ENCODE assay signal across 8 cellular contexts in genomic region chr10:52233351-52233991, GRCh38.
DNase-seq lines count a peak whose midpoint lies in the region; ATAC-seq, FAIRE-seq and TF ChIP-seq lines count a peak whose summit lies in the region.
"Not testable (repeated sequence)": the region's sequence is repeated elsewhere in the genome, so short reads cannot be mapped to it uniquely, and the experiment has no call there.

No MANE protein-coding gene starts in this region.

- not testable (repeated sequence) for H3K79me2 ChIP-seq in endothelial cell of umbilical vein (ENCODE audit: control insufficient read depth, insufficient read depth, low read length)

- not testable (repeated sequence) for TF ChIP-seq POLR2A in endothelial cell of umbilical vein (IDR thresholded peaks at IDR 0.05; ENCODE audit: low read depth, low read length)

- H3K4me1 Mint-ChIP-seq in IgD-negative memory B cell = peaks cover 11 to 14% (median 12%) of the 10 kb centered on the region in 3 donors
- not testable (repeated sequence) for H3K4me1 Mint-ChIP-seq in T-helper 17 cell; activated naive CD8-positive, alpha-beta T cell treated with anti-CD3 and anti-CD28 coated beads, Interleukin-2, amount 10 ng/mL, durations not matched to agents 7 days and 5 days; natural killer cell
- H3K4me1 Mint-ChIP-seq in stimulated activated naive B cell treated with anti-CD40 and anti-IgM and Interleukin-4, amounts not matched to agents 10 μg/mL and 1 μg/mL and 100 μg/mL, for 72 hours = peaks cover 12 to 19% of the 10 kb centered on the region in 2 donors

- H3K9me3 ChIP-seq in BLaER1; T-helper 17 cell (ENCODE audit: control insufficient read depth, low read length, poor library complexity, severe bottlenecking); endothelial cell of umbilical vein (replicated peaks; ENCODE audit: control insufficient read depth, insufficient read depth, low read length); iPS-15b (ENCODE audit: control insufficient read depth, insufficient read depth, low read length): not testable (repeated sequence)

- H3K27ac ChIP-seq in BLaER1 = peak overlapping the region; percentile 27; the same call in 1 of the 2 replicates
- H3K27ac ChIP-seq in endothelial cell of umbilical vein (ENCODE audit: insufficient read depth, low read depth, low read length) = not testable (repeated sequence)

- not testable (repeated sequence) for H3K9me3 Mint-ChIP-seq in IgD-negative memory B cell; activated naive CD8-positive, alpha-beta T cell treated with anti-CD3 and anti-CD28 coated beads, Interleukin-2, amount 10 ng/mL, durations not matched to agents 7 days and 5 days; natural killer cell; stimulated activated naive B cell treated with anti-CD40 and anti-IgM and Interleukin-4, amounts not matched to agents 10 μg/mL and 1 μg/mL and 100 μg/mL, for 72 hours

- not testable (repeated sequence) for H3K27me3 ChIP-seq in BLaER1; endothelial cell of umbilical vein (ENCODE audit: control insufficient read depth in 2 of 2, insufficient read depth in 2 of 2, low read length in 2 of 2); iPS-15b (ENCODE audit: control insufficient read depth, insufficient read depth, low read length)

- peak overlapping the region; percentile 59 for H2AFZ ChIP-seq in endothelial cell of umbilical vein (ENCODE audit: low read depth, low read length)

- not testable (repeated sequence) for FAIRE-seq in endothelial cell of umbilical vein (lab: Jason Lieb, UNC)

- POLR2A ChIA-PET in activated naive CD8-positive, alpha-beta T cell treated with anti-CD3 and anti-CD28 coated beads, Interleukin-2, amount 10 ng/mL, durations not matched to agents 7 days and 5 days (lab: Charles Lee); endothelial cell of umbilical vein (lab: Charles Lee): not testable (repeated sequence)

- not testable (repeated sequence) for H4K20me1 ChIP-seq in BLaER1; endothelial cell of umbilical vein (replicated peaks; ENCODE audit: control insufficient read depth, extremely low read depth, insufficient read depth, low read length)

- peaks cover 15% of the 10 kb centered on the region for H3K4me1 ChIP-seq in BLaER1
- peaks cover 16% of the 10 kb centered on the region for H3K4me1 ChIP-seq in endothelial cell of umbilical vein (ENCODE audit: control insufficient read depth, extremely low read depth, insufficient read depth, low read length)
- H3K4me1 ChIP-seq in iPS-15b (ENCODE audit: control insufficient read depth, insufficient read depth, low read length) = not testable (repeated sequence)

- H3K4me2 ChIP-seq in BLaER1 = peak overlapping the region; percentile 59
- H3K4me2 ChIP-seq in endothelial cell of umbilical vein (ENCODE audit: insufficient read depth, low read length) = peak overlapping the region; percentile 85

- BruUV-seq in endothelial cell of umbilical vein (replicated peaks; lab: Mats Ljungman, UMichigan) = not testable (repeated sequence)

- H3K27me3 Mint-ChIP-seq in IgD-negative memory B cell; activated naive CD8-positive, alpha-beta T cell treated with anti-CD3 and anti-CD28 coated beads, Interleukin-2, amount 10 ng/mL, durations not matched to agents 7 days and 5 days; natural killer cell (ENCODE audit: low read depth in 2 of 2); stimulated activated naive B cell treated with anti-CD40 and anti-IgM and Interleukin-4, amounts not matched to agents 10 μg/mL and 1 μg/mL and 100 μg/mL, for 72 hours: not testable (repeated sequence)
- peaks cover 13% of the 10 kb centered on the region for H3K27me3 Mint-ChIP-seq in T-helper 17 cell

- CTCF ChIA-PET in endothelial cell of umbilical vein (lab: Charles Lee) = not testable (repeated sequence)

- not testable (repeated sequence) for ATAC-seq in T-helper 17 cell; activated naive CD8-positive, alpha-beta T cell treated with anti-CD3 and anti-CD28 coated beads, Interleukin-2, amount 10 ng/mL, durations not matched to agents 7 days and 5 days (ENCODE audit: low read depth); natural killer cell; stimulated activated naive B cell treated with anti-CD40 and anti-IgM and Interleukin-4, amounts not matched to agents 10 μg/mL and 1 μg/mL and 100 μg/mL, for 72 hours (replicated peaks)

- H3K4me3 Mint-ChIP-seq in IgD-negative memory B cell (peak overlapping the region; percentile 56 to 89 (median 79)), T-helper 17 cell (peak overlapping the region; percentile 75), natural killer cell (peak overlapping the region; percentile 74)
- H3K4me3 Mint-ChIP-seq in activated naive CD8-positive, alpha-beta T cell treated with anti-CD3 and anti-CD28 coated beads, Interleukin-2, amount 10 ng/mL, durations not matched to agents 7 days and 5 days = peak overlapping the region; percentile 54
- peak overlapping the region; percentile 66 to 71 for H3K4me3 Mint-ChIP-seq in stimulated activated naive B cell treated with anti-CD40 and anti-IgM and Interleukin-4, amounts not matched to agents 10 μg/mL and 1 μg/mL and 100 μg/mL, for 72 hours

- not testable (repeated sequence) for H3K9ac ChIP-seq in BLaER1; iPS-15b (ENCODE audit: low read depth, low read length)
- H3K9ac ChIP-seq in endothelial cell of umbilical vein (replicated peaks; ENCODE audit: extremely low read depth, insufficient read depth, low read length) = peak overlapping the region; percentile 23

- H3K36me3 Mint-ChIP-seq in IgD-negative memory B cell; T-helper 17 cell (ENCODE audit: low read depth); activated naive CD8-positive, alpha-beta T cell treated with anti-CD3 and anti-CD28 coated beads, Interleukin-2, amount 10 ng/mL, durations not matched to agents 7 days and 5 days; natural killer cell; stimulated activated naive B cell treated with anti-CD40 and anti-IgM and Interleukin-4, amounts not matched to agents 10 μg/mL and 1 μg/mL and 100 μg/mL, for 72 hours: not testable (repeated sequence)

- dilution Hi-C loops in endothelial cell of umbilical vein (cut with MboI; ENCODE audit: extremely low pct_ligation_motif_present, low sequenced_read_pairs) = not testable (repeated sequence)

- DNase-seq in T-helper 17 cell; activated naive CD8-positive, alpha-beta T cell treated with anti-CD3 and anti-CD28 coated beads, Interleukin-2, amount 10 ng/mL, durations not matched to agents 7 days and 5 days; endothelial cell of umbilical vein (ENCODE audit: low read depth, low spot score); natural killer cell; stimulated activated naive B cell treated with anti-CD40 and anti-IgM and Interleukin-4, amounts not matched to agents 10 μg/mL and 1 μg/mL and 100 μg/mL, for 72 hours: not testable (repeated sequence)

- not testable (repeated sequence) for H3K9me1 ChIP-seq in endothelial cell of umbilical vein (replicated peaks; ENCODE audit: control insufficient read depth, extremely low read depth, insufficient read depth, low read length)

- H3K36me3 ChIP-seq in BLaER1; endothelial cell of umbilical vein (ENCODE audit: control insufficient read depth in 2 of 2, extremely low read depth in 1 of 2, insufficient read depth in 2 of 2, low read length in 2 of 2); iPS-15b (ENCODE audit: control insufficient read depth, insufficient read depth, low read length): not testable (repeated sequence)

- TF ChIP-seq CTCF in endothelial cell of umbilical vein (IDR thresholded peaks at IDR 0.05; ENCODE audit: extremely low read depth in 1 of 2, insufficient read depth in 1 of 2, low read depth in 1 of 2, low read length in 2 of 2); natural killer cell (IDR thresholded peaks at IDR 0.05): not testable (repeated sequence)

- H3K27ac Mint-ChIP-seq in IgD-negative memory B cell; T-helper 17 cell; activated naive CD8-positive, alpha-beta T cell treated with anti-CD3 and anti-CD28 coated beads, Interleukin-2, amount 10 ng/mL, durations not matched to agents 7 days and 5 days; natural killer cell; stimulated activated naive B cell treated with anti-CD40 and anti-IgM and Interleukin-4, amounts not matched to agents 10 μg/mL and 1 μg/mL and 100 μg/mL, for 72 hours: not testable (repeated sequence)

- H3K4me3 ChIP-seq in BLaER1 (peak overlapping the region; percentile 55), endothelial cell of umbilical vein (replicated peaks in 1 of 3; ENCODE audit: insufficient read depth in 1 of 3, low read depth in 1 of 3, low read length in 3 of 3) (peak overlapping the region in 2 of 3 experiments; percentile 26 to 52), iPS-15b (ENCODE audit: low read depth, low read length) (peak overlapping the region; percentile 43)

- intact Hi-C loops in endothelial cell of umbilical vein (cut with micrococcal nuclease); natural killer cell (cut with micrococcal nuclease): not testable (repeated sequence)
